18 cellular contexts compared by ENCODE assay signal in genomic region chr6:137051790-137052472, GRCh38. TPM values are rescaled to one million over a fixed set of nuclear protein-coding genes. Genes with fewer than 3 reads are reported as not detected.
DNase-seq lines count a peak whose midpoint lies in the region; ATAC-seq and TF ChIP-seq lines count a peak whose summit lies in the region.
"Had no signal": no experiment of that assay in that cellular context is flagged by ENCODE, and none has a peak within 500 bp of the region (broad histone marks: within the 10 kb centered on the region; RNA-seq: fewer than 3 reads in every experiment).

No MANE protein-coding gene starts in this region.

- no peaks in the 10 kb centered on the region for H3K36me3 ChIP-seq in IMR-90 (ENCODE audit: control insufficient read depth, insufficient read depth, low read length)
- H3K36me3 ChIP-seq: neutrophil had no signal

- no peak overlapping the region for H2AK5ac ChIP-seq in IMR-90 (ENCODE audit: low read depth, low read length)

- H4K20me1 ChIP-seq in IMR-90 (ENCODE audit: insufficient read depth, low read length): no peaks in the 10 kb centered on the region

- H4K8ac ChIP-seq in IMR-90 (ENCODE audit: low read depth in 2 of 2, low read length in 2 of 2): no peak overlapping the region

- POLR2A ChIA-PET in IMR-90 (lab: Charles Lee; ENCODE audit: unreplicated experiment): no interaction called here

- TF ChIP-seq CTCF in IMR-90 (conservative IDR thresholded peaks at IDR 0.05; ENCODE audit: low read depth, low read length): no peak

- H3K4me3 ChIP-seq in IMR-90 (ENCODE audit: insufficient read depth, low read depth, low read length): no peak overlapping the region

- H3K14ac ChIP-seq in IMR-90 (replicated peaks; ENCODE audit: low read depth, low read length): no peak overlapping the region

- no peaks in the 10 kb centered on the region for H3K4me1 Mint-ChIP-seq in stimulated activated naive B cell treated with anti-CD40 and anti-IgM and Interleukin-4, amounts not matched to agents 10 μg/mL and 1 μg/mL and 100 μg/mL, for 72 hours
- H3K4me1 Mint-ChIP-seq: activated CD4-positive, alpha-beta T cell treated with anti-CD3 and anti-CD28 coated beads, Interleukin-2, amount 10 ng/mL, durations not matched to agents 24 days and 14 days; activated naive CD8-positive, alpha-beta T cell treated with anti-CD3 and anti-CD28 coated beads, Interleukin-2, amount 10 ng/mL, durations not matched to agents 7 days and 5 days had no signal

- no peak overlapping the region for H2AK9ac ChIP-seq in IMR-90 (replicated peaks; ENCODE audit: low read depth, low read length, poor library complexity)

- no peak overlapping the region for H3K18ac ChIP-seq in IMR-90 (ENCODE audit: low read depth, low read length)

- peaks cover 55 to 72% of the 10 kb centered on the region in 2 donors for H3K27me3 Mint-ChIP-seq in stimulated activated naive B cell treated with anti-CD40 and anti-IgM and Interleukin-4, amounts not matched to agents 10 μg/mL and 1 μg/mL and 100 μg/mL, for 72 hours

- H3K4me3 Mint-ChIP-seq in stimulated activated naive B cell treated with anti-CD40 and anti-IgM and Interleukin-4, amounts not matched to agents 10 μg/mL and 1 μg/mL and 100 μg/mL, for 72 hours: no peak overlapping the region
- H3K4me3 Mint-ChIP-seq: activated CD4-positive, alpha-beta T cell treated with anti-CD3 and anti-CD28 coated beads, Interleukin-2, amount 10 ng/mL, durations not matched to agents 24 days and 14 days; activated naive CD8-positive, alpha-beta T cell treated with anti-CD3 and anti-CD28 coated beads, Interleukin-2, amount 10 ng/mL, durations not matched to agents 7 days and 5 days had no signal

- no peaks in the 10 kb centered on the region for H3K9me3 Mint-ChIP-seq in stimulated activated naive B cell treated with anti-CD40 and anti-IgM and Interleukin-4, amounts not matched to agents 10 μg/mL and 1 μg/mL and 100 μg/mL, for 72 hours
- H3K9me3 Mint-ChIP-seq: activated CD4-positive, alpha-beta T cell treated with anti-CD3 and anti-CD28 coated beads, Interleukin-2, amount 10 ng/mL, durations not matched to agents 24 days and 14 days; activated naive CD8-positive, alpha-beta T cell treated with anti-CD3 and anti-CD28 coated beads, Interleukin-2, amount 10 ng/mL, durations not matched to agents 7 days and 5 days had no signal

- TF ChIP-seq RAD21 in IMR-90 (IDR thresholded peaks at IDR 0.05; ENCODE audit: low read length): no peak

- no peak overlapping the region for H4K91ac ChIP-seq in IMR-90 (ENCODE audit: insufficient read depth, low read depth, low read length)

- H3K9me1 ChIP-seq in IMR-90 (ENCODE audit: insufficient read depth, low read length): no peaks in the 10 kb centered on the region

- H3K79me1 ChIP-seq in IMR-90 (ENCODE audit: low read depth in 1 of 2, low read length in 2 of 2): no peaks in the 10 kb centered on the region

- H3K56ac ChIP-seq in IMR-90 (ENCODE audit: extremely low read depth, insufficient read depth, low read length): no peak overlapping the region

- H2BK120ac ChIP-seq in IMR-90 (ENCODE audit: low read depth, low read length): no peak overlapping the region

- H2BK5ac ChIP-seq in IMR-90 (ENCODE audit: low read depth, low read length, poor library complexity, severe bottlenecking): no peak overlapping the region

- intact Hi-C loops in IMR-90 (cut with micrococcal nuclease): no loop called here
- intact Hi-C loops in left colon (cut with DNase I, micrococcal nuclease): no loop called here

- no peak overlapping the region for H3K4me2 ChIP-seq in IMR-90 (ENCODE audit: low read depth, low read length)

- no peak for TF ChIP-seq POLR2A in IMR-90 (IDR thresholded peaks at IDR 0.05; ENCODE audit: low read depth, low read length)

- CTCF ChIA-PET in IMR-90 (lab: Yijun Ruan, JAX): interaction anchor here (0.5 kb wide), 1 partner anchor 8 kb away, joined by 3 read pairs; no protein-coding TSS in a partner anchor

- H3K9ac ChIP-seq in IMR-90 (ENCODE audit: low read depth, low read length): no peak overlapping the region

- dilution Hi-C loops in IMR-90 (cut with HindIII; ENCODE audit: low sequenced_read_pairs, unreplicated experiment): no loop called here

- 100% methylated on average over 1 of the region's 3 CpGs; no CpG with 5 or more reads in 1 of the 2 experiments for WGBS in IMR-90 (ENCODE audit: extremely low coverage in 2 of 2, insufficient read length in 1 of 2), 2 experiments

- BruUV-seq in IMR-90 (replicated peaks; lab: Mats Ljungman, UMichigan): no TSS peak

- H4K5ac ChIP-seq in IMR-90 (ENCODE audit: low read depth, low read length): no peak overlapping the region

- no peak overlapping the region for H2AFZ ChIP-seq in IMR-90 (replicated peaks; ENCODE audit: low read length, poor library complexity)

- H3K27ac Mint-ChIP-seq in stimulated activated naive B cell treated with anti-CD40 and anti-IgM and Interleukin-4, amounts not matched to agents 10 μg/mL and 1 μg/mL and 100 μg/mL, for 72 hours: no peak overlapping the region
- H3K27ac Mint-ChIP-seq: activated CD4-positive, alpha-beta T cell treated with anti-CD3 and anti-CD28 coated beads, Interleukin-2, amount 10 ng/mL, durations not matched to agents 24 days and 14 days; activated naive CD8-positive, alpha-beta T cell treated with anti-CD3 and anti-CD28 coated beads, Interleukin-2, amount 10 ng/mL, durations not matched to agents 7 days and 5 days had no signal

- in situ Hi-C loops in IMR-90 (cut with MboI; ENCODE audit: low sequenced_read_pairs): no loop called here

- no peaks in the 10 kb centered on the region for H3K4me1 ChIP-seq in IMR-90 (ENCODE audit: control insufficient read depth, insufficient read depth, low read length)

- H3K36me3 Mint-ChIP-seq in stimulated activated naive B cell treated with anti-CD40 and anti-IgM and Interleukin-4, amounts not matched to agents 10 μg/mL and 1 μg/mL and 100 μg/mL, for 72 hours: no peaks in the 10 kb centered on the region
- H3K36me3 Mint-ChIP-seq: activated naive CD8-positive, alpha-beta T cell treated with anti-CD3 and anti-CD28 coated beads, Interleukin-2, amount 10 ng/mL, durations not matched to agents 7 days and 5 days had no signal

- no peak overlapping the region for H2BK15ac ChIP-seq in IMR-90 (ENCODE audit: low read depth, low read length)

- ATAC-seq in IMR-90 (ENCODE audit: low read depth): no peak
- ATAC-seq in left colon: peak; percentile 62
- ATAC-seq in stimulated activated naive B cell treated with anti-CD40 and anti-IgM and Interleukin-4, amounts not matched to agents 10 μg/mL and 1 μg/mL and 100 μg/mL, for 72 hours (replicated peaks): no peak
- ATAC-seq in HG03342 (IDR thresholded peaks at IDR 0.05; ENCODE audit: unreplicated experiment): no peak

- H3K27me3 ChIP-seq in IMR-90 (ENCODE audit: control insufficient read depth, insufficient read depth, low read length): peaks cover 8% of the 10 kb centered on the region

- no peak overlapping the region for H3K4ac ChIP-seq in IMR-90 (ENCODE audit: low read depth, low read length)

- DNase-seq in EH (ENCODE audit: low read depth) (peak; percentile 11), IMR-90 (peak; percentile 2), SHP77 treated with DMSO at 0.1 percent for 48 hours (lab: John Stamatoyannopoulos, UW) (peak; percentile 16), left colon (no peak), OCI-M2 (lab: John Stamatoyannopoulos, UW; ENCODE audit: unreplicated experiment) (no peak)
- DNase-seq in stimulated activated naive B cell treated with anti-CD40 and anti-IgM and Interleukin-4, amounts not matched to agents 10 μg/mL and 1 μg/mL and 100 μg/mL, for 72 hours: no peak
- no peak for DNase-seq in activated CD4-positive, alpha-beta T cell treated with anti-CD3 and anti-CD28 coated beads, Interleukin-2, amount 50 U/mL, for 1 hour
- DNase-seq: activated CD4-positive, alpha-beta T cell treated with anti-CD3 and anti-CD28 coated beads, Interleukin-2, amount 10 ng/mL, durations not matched to agents 24 days and 14 days; activated CD8-positive, alpha-beta memory T cell treated with anti-CD3 and anti-CD28 coated beads, Interleukin-2, amount 50 U/mL, for 48 hours; activated naive CD8-positive, alpha-beta T cell treated with anti-CD3 and anti-CD28 coated beads, Interleukin-2, amount 10 ng/mL, durations not matched to agents 7 days and 5 days; AML-193; HCEC 1CT; NCI-H1694 treated with DMSO at 0.1 percent for 48 hours; NCI-H345; stimulated activated CD8-positive, alpha-beta memory T cell treated with anti-CD3 and anti-CD28 coated beads, Interleukin-4, amount 100 ng/mL, for 48 hours had no signal

- no peak overlapping the region for H2BK20ac ChIP-seq in IMR-90 (ENCODE audit: low read depth, low read length)

- H3K27ac ChIP-seq in IMR-90 (ENCODE audit: insufficient read depth, low read length): no peak overlapping the region
- H3K27ac ChIP-seq: neutrophil had no signal

- H3K9me3 ChIP-seq in IMR-90 (ENCODE audit: control insufficient read depth, insufficient read depth, low read length): no peaks in the 10 kb centered on the region
- H3K9me3 ChIP-seq: neutrophil had no signal

- no peak overlapping the region for H3K23ac ChIP-seq in IMR-90 (ENCODE audit: low read depth, low read length)

TF ChIP-seq in IMR-90, 13 proteins besides CTCF, POLR2A, EP300 and RAD21 (continues in another document):
- TF ChIP-seq USF2 (IDR thresholded peaks at IDR 0.05; ENCODE audit: low read depth, low read length) (no peak), FOS (IDR thresholded peaks at IDR 0.05; ENCODE audit: low read depth, low read length) (no peak), CEBPB (IDR thresholded peaks at IDR 0.05; ENCODE audit: low read depth, low read length) (no peak), MXI1 (IDR thresholded peaks at IDR 0.05; ENCODE audit: borderline replicate concordance, low read depth, low read length) (no peak), NFE2L2 (IDR thresholded peaks at IDR 0.05; ENCODE audit: low read depth, low read length) (no peak), BHLHE40 (IDR thresholded peaks at IDR 0.05; ENCODE audit: low read depth, low read length) (no peak), MAFK (IDR thresholded peaks at IDR 0.05; ENCODE audit: low read depth, low read length) (no peak)

RNA-seq across cellular contexts. Expression of gene IL20RA, which starts 7.2 kb away (rescaled TPM):
- total RNA-seq in IMR-90 (2012; rRNA removed): under 0.01 TPM in 1 of 2 replicates, not detected in the other
- 0.02 TPM in 1 of 2 replicates, not detected in the other for polyA plus RNA-seq in IMR-90 (2012; rRNA removed)
- not detected in 2 replicates for polyA plus RNA-seq in IMR-90 (2012; cell fraction: cytosol; rRNA removed)
- polyA plus RNA-seq in IMR-90 (2012; cell fraction: nucleus; rRNA removed; ENCODE audit: low replicate concordance): 0.05 TPM in 1 of 2 replicates, not detected in the other
- total RNA-seq in left colon: 10 to 100 TPM; 11.8 to 13.4 TPM
- total RNA-seq: activated CD4-positive, alpha-beta T cell treated with anti-CD3 and anti-CD28 coated beads, Interleukin-2, amount 10 ng/mL, durations not matched to agents 24 days and 14 days; activated naive CD8-positive, alpha-beta T cell treated with anti-CD3 and anti-CD28 coated beads, Interleukin-2, amount 10 ng/mL, durations not matched to agents 7 days and 5 days; renal cortical epithelial cell had no signal

Comparison
In these comparisons a context has a peak if more than half of its experiments do, and no peak if none do; other contexts are left out.
1. DNase-seq: peak in EH (single experiment), IMR-90 (single experiment) and SHP77 treated with DMSO at 0.1 percent for 48 hours (single experiment); none in left colon (0 of 2), stimulated activated naive B cell treated with anti-CD40 and anti-IgM and Interleukin-4, amounts not matched to agents 10 μg/mL and 1 μg/mL and 100 μg/mL, for 72 hours (single experiment), OCI-M2 (single experiment) and activated CD4-positive, alpha-beta T cell treated with anti-CD3 and anti-CD28 coated beads, Interleukin-2, amount 50 U/mL, for 1 hour (single experiment).
2. RNA of gene IL20RA, which starts 7.2 kb away (total RNA-seq): 11.8 to 13.4 TPM in left colon; under 0.01 TPM in IMR-90; every median in the first group is over 10 times any median in the second.